ENCODE assay signal across 8 cellular contexts in genomic region chr14:102774391-102775153, GRCh38. TPM values are rescaled to one million over a fixed set of nuclear protein-coding genes. Genes with fewer than 3 reads are reported as not detected.
A peak's percentile ranks its signal among the peaks of the same experiment; 100 is the strongest.
DNase-seq lines count a peak whose midpoint lies in the region; ATAC-seq, FAIRE-seq and TF ChIP-seq lines count a peak whose summit lies in the region.

No MANE protein-coding gene starts in this region.

- H3K36me3 ChIP-seq in mucosa of descending colon (ENCODE audit: low read depth) (no peaks in the 10 kb centered on the region), stomach (no peaks in the 10 kb centered on the region)

- intact Hi-C loops in mucosa of descending colon (cut with DNase I, micrococcal nuclease) = loop anchor here (10.0 kb wide), 2 partner anchors 140 to 150 kb away; partner anchors contain the start of gene AMN (in 1 of the 2)
- intact Hi-C loops in stomach (cut with DNase I; ENCODE audit: low total_unique reads) = loop anchor here (10.0 kb wide), 1 partner anchor 140 kb away; no protein-coding TSS in a partner anchor

- DNase-seq in GM12891 (ENCODE audit: insufficient read length, low spot score) (peak; percentile 67), NOMO-1 (lab: John Stamatoyannopoulos, UW; ENCODE audit: unreplicated experiment in 2 of 2) (peak; percentile 73 to 76), mucosa of descending colon (peak; percentile 44 to 83 (median 52)), stomach (peak; percentile 57)
- DNase-seq in activated CD8-positive, alpha-beta memory T cell treated with anti-CD3 and anti-CD28 coated beads, Interleukin-2, amount 10 ng/mL, durations not matched to agents 7 days and 5 days = peak; percentile 74

- CTCF ChIA-PET in activated CD8-positive, alpha-beta memory T cell treated with anti-CD3 and anti-CD28 coated beads, Interleukin-2, amount 10 ng/mL, durations not matched to agents 7 days and 5 days (lab: Charles Lee) = interaction anchor here (0.7 to 4.0 kb wide), 23 partner anchors 9 to 300 kb away, joined by 3 to 23 read pairs (median 3); no protein-coding TSS in a partner anchor

- peak; percentile 80 for FAIRE-seq in A204.1 (lab: Jason Lieb, UNC)
- FAIRE-seq in GM12891 (lab: Jason Lieb, UNC) = peak; percentile 98
- peak; percentile 51 for FAIRE-seq in endometrium (lab: Jason Lieb, UNC)

- H3K9me3 Mint-ChIP-seq in activated CD8-positive, alpha-beta memory T cell treated with anti-CD3 and anti-CD28 coated beads, Interleukin-2, amount 10 ng/mL, durations not matched to agents 7 days and 5 days (ENCODE audit: low read depth) = no peaks in the 10 kb centered on the region

- H3K4me3 ChIP-seq in mucosa of descending colon = no peak overlapping the region
- H3K4me3 ChIP-seq in stomach = no peak overlapping the region

- H3K27me3 Mint-ChIP-seq in activated CD8-positive, alpha-beta memory T cell treated with anti-CD3 and anti-CD28 coated beads, Interleukin-2, amount 10 ng/mL, durations not matched to agents 7 days and 5 days = no peaks in the 10 kb centered on the region

- H3K27me3 ChIP-seq in stomach = no peaks in the 10 kb centered on the region

- H3K27ac ChIP-seq in stomach = peak overlapping the region in 3 of 5 donors; percentile 39 to 84 (median 83)

- H3K4me1 ChIP-seq in mucosa of descending colon (ENCODE audit: low read depth) = peaks cover 7% of the 10 kb centered on the region
- H3K4me1 ChIP-seq in stomach = peaks cover 0 to 32% (median 17%) of the 10 kb centered on the region in 4 donors

- no peak for TF ChIP-seq EP300 in stomach (IDR thresholded peaks at IDR 0.05)

- peaks cover 36% of the 10 kb centered on the region for H3K4me1 Mint-ChIP-seq in activated CD8-positive, alpha-beta memory T cell treated with anti-CD3 and anti-CD28 coated beads, Interleukin-2, amount 10 ng/mL, durations not matched to agents 7 days and 5 days

- TF ChIP-seq POLR2A in GM12891 (IDR thresholded peaks at IDR 0.05; ENCODE audit: low read depth, low read length) = no peak; the same call in 1 of the 2 replicates
- no peak for TF ChIP-seq POLR2A in stomach (IDR thresholded peaks at IDR 0.05)

- H3K9me3 ChIP-seq in mucosa of descending colon (no peaks in the 10 kb centered on the region), stomach (no peaks in the 10 kb centered on the region)

- 20 to 45% (median 45%) methylated on average over 8 to 10 of the region's 10 CpGs for WGBS in stomach, 5 donors

- peak overlapping the region; percentile 82 for H3K27ac Mint-ChIP-seq in activated CD8-positive, alpha-beta memory T cell treated with anti-CD3 and anti-CD28 coated beads, Interleukin-2, amount 10 ng/mL, durations not matched to agents 7 days and 5 days

- H3K4me3 Mint-ChIP-seq in activated CD8-positive, alpha-beta memory T cell treated with anti-CD3 and anti-CD28 coated beads, Interleukin-2, amount 10 ng/mL, durations not matched to agents 7 days and 5 days = no peak overlapping the region

- ATAC-seq in HG03354 (IDR thresholded peaks at IDR 0.05; ENCODE audit: poor library complexity, severe bottlenecking, unreplicated experiment) (peak; percentile 36), mucosa of descending colon (peak; percentile 71)
- peak; percentile 37 for ATAC-seq in activated CD8-positive, alpha-beta memory T cell treated with anti-CD3 and anti-CD28 coated beads, Interleukin-2, amount 10 ng/mL, durations not matched to agents 7 days and 5 days

- TF ChIP-seq CTCF in mucosa of descending colon (IDR thresholded peaks at IDR 0.05) (peak; percentile 57), stomach (IDR thresholded peaks at IDR 0.05) (peak in 5 of 7 experiments; percentile 54 to 72 (median 68))

- H3K36me3 Mint-ChIP-seq in activated CD8-positive, alpha-beta memory T cell treated with anti-CD3 and anti-CD28 coated beads, Interleukin-2, amount 10 ng/mL, durations not matched to agents 7 days and 5 days = peaks cover 12% of the 10 kb centered on the region

TF ChIP-seq in GM12891, 5 proteins besides CTCF, POLR2A, EP300 and RAD21:
- TF ChIP-seq POU2F2 (IDR thresholded peaks at IDR 0.05; ENCODE audit: low read depth, low read length) (no peak), TAF1 (IDR thresholded peaks at IDR 0.05; ENCODE audit: low read depth, low read length) (no peak), SPI1 (IDR thresholded peaks at IDR 0.05; ENCODE audit: low read depth, low read length) (peak; percentile 84)
TF ChIP-seq in GM12891: peak in this region for 1.

RNA-seq across cellular contexts. Expression of gene TRAF3, which starts 2.7 kb away (rescaled TPM):
- 49.2 TPM for polyA plus RNA-seq in GM12891 (2012; ENCODE audit: low read depth, missing spikeins)
- total RNA-seq in activated CD8-positive, alpha-beta memory T cell treated with anti-CD3 and anti-CD28 coated beads, Interleukin-2, amount 10 ng/mL, durations not matched to agents 7 days and 5 days = 10 to 100 TPM; 49.5 to 78.1 TPM
- 10 to 100 TPM; 20.9 to 36.0 (median 21.3) TPM for total RNA-seq in mucosa of descending colon
- total RNA-seq in stomach = 10 to 100 TPM in 1 of 5 donors, 1 to 10 TPM in 4; 4.0 to 30.1 (median 7.5) TPM
- polyA plus RNA-seq in stomach = 1 to 10 TPM; 3.5 to 7.0 (median 3.9) TPM
